8 cellular contexts compared by ENCODE assay signal in the genomic region with DNA sequence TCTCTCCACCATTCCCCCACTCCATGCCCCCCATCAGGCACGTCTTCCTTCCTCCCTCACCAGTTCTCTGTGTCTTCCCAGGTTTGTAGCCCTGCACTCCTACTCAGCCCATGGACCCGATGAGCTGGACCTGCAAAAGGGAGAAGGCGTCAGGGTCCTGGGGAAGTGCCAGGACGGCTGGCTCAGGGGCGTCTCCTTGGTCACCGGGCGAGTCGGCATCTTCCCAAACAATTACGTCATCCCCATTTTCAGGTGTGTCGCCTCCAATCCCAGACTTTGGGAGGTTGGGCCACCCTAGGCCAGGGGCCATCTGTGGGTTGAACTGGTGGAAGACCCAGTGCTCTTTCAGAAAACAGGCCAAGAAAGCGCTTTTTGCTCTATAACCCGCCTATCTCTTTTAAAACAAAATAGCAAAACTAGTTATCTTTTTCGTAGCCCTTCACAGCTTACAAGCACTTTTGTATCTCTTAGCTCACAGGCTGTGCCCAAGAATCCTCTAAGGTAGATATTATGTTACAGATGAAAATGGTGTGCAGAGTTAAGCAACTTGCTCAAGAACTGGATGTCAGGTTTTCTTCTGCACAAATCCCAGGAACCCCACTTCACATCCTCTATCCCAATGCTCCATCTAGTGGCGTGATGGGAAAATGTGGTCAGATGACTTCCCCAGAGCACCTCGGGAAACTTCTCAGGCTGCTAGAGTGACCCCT. TPM values are rescaled to one million over a fixed set of nuclear protein-coding genes. Genes with fewer than 3 reads are reported as not detected.
DNase-seq lines count a peak whose midpoint lies in the region; ATAC-seq and TF ChIP-seq lines count a peak whose summit lies in the region.

No MANE protein-coding gene starts in this region.

- H3K4me3 Mint-ChIP-seq in stimulated activated naive B cell treated with anti-CD40 and anti-IgM and Interleukin-4, amounts not matched to agents 10 μg/mL and 1 μg/mL and 100 μg/mL, for 72 hours = no peak overlapping the region

- no peak overlapping the region for H3K4me3 ChIP-seq in osteoblast (ENCODE audit: insufficient read depth, low read length)

- peak overlapping the region; percentile 74 for H2AFZ ChIP-seq in osteoblast (ENCODE audit: low read length)

- H4K20me1 ChIP-seq in osteoblast (ENCODE audit: insufficient read depth, low read length) = no peaks in the 10 kb centered on the region

- TF ChIP-seq CTCF in osteoblast (IDR thresholded peaks at IDR 0.05; ENCODE audit: extremely low read depth, low read depth, low read length) = peak; percentile 83

- H3K27me3 Mint-ChIP-seq in stimulated activated naive B cell treated with anti-CD40 and anti-IgM and Interleukin-4, amounts not matched to agents 10 μg/mL and 1 μg/mL and 100 μg/mL, for 72 hours = peaks cover 18 to 24% of the 10 kb centered on the region in 2 donors

- no peak overlapping the region for H3K27ac ChIP-seq in osteoblast (ENCODE audit: low read depth, low read length)

- H3K27ac Mint-ChIP-seq in stimulated activated naive B cell treated with anti-CD40 and anti-IgM and Interleukin-4, amounts not matched to agents 10 μg/mL and 1 μg/mL and 100 μg/mL, for 72 hours = no peak overlapping the region

- H3K4me2 ChIP-seq in osteoblast (ENCODE audit: insufficient read depth, low read length) = no peak overlapping the region

- no peaks in the 10 kb centered on the region for H3K9me3 ChIP-seq in osteoblast (ENCODE audit: low read depth, low read length)

- no peaks in the 10 kb centered on the region for H3K4me1 Mint-ChIP-seq in stimulated activated naive B cell treated with anti-CD40 and anti-IgM and Interleukin-4, amounts not matched to agents 10 μg/mL and 1 μg/mL and 100 μg/mL, for 72 hours

- H3K36me3 ChIP-seq in osteoblast (ENCODE audit: insufficient read depth, low read length) = no peaks in the 10 kb centered on the region

- peaks cover 10% of the 10 kb centered on the region for H3K4me1 ChIP-seq in osteoblast (ENCODE audit: insufficient read depth, low read length)

- H3K27me3 ChIP-seq in osteoblast (ENCODE audit: insufficient read depth, low read length) = no peaks in the 10 kb centered on the region

- DNase-seq in stimulated activated CD4-positive, alpha-beta T cell treated with anti-CD3 and anti-CD28 coated beads, Interleukin-2, amount 100 ng/mL, for 48 hours = peak; percentile 19 to 22
- no peak for DNase-seq in stimulated activated CD4-positive, alpha-beta T cell treated with anti-CD3 and anti-CD28 coated beads, Interleukin-4, amount 100 ng/mL, for 4 hours
- DNase-seq in NCI-H1092 treated with DMSO at 0.1 percent for 48 hours (lab: John Stamatoyannopoulos, UW) (peak; percentile 14), SKM-1 (lab: John Stamatoyannopoulos, UW; ENCODE audit: unreplicated experiment) (peak; percentile 59), fibroblast of the conjunctiva (ENCODE audit: low read depth) (peak; percentile 72), osteoblast (ENCODE audit: insufficient read length, low spot score, missing footprints) (peak; percentile 75)
- DNase-seq in stimulated activated naive B cell treated with anti-CD40 and anti-IgM and Interleukin-4, amounts not matched to agents 10 μg/mL and 1 μg/mL and 100 μg/mL, for 72 hours = no peak

- no peaks in the 10 kb centered on the region for H3K79me2 ChIP-seq in osteoblast (ENCODE audit: insufficient read depth, low read length)

- no peak for ATAC-seq in stimulated activated naive B cell treated with anti-CD40 and anti-IgM and Interleukin-4, amounts not matched to agents 10 μg/mL and 1 μg/mL and 100 μg/mL, for 72 hours (replicated peaks)
- no peak for ATAC-seq in HG02981 (IDR thresholded peaks at IDR 0.05; ENCODE audit: unreplicated experiment)

- no peaks in the 10 kb centered on the region for H3K36me3 Mint-ChIP-seq in stimulated activated naive B cell treated with anti-CD40 and anti-IgM and Interleukin-4, amounts not matched to agents 10 μg/mL and 1 μg/mL and 100 μg/mL, for 72 hours

- no peaks in the 10 kb centered on the region for H3K9me3 Mint-ChIP-seq in stimulated activated naive B cell treated with anti-CD40 and anti-IgM and Interleukin-4, amounts not matched to agents 10 μg/mL and 1 μg/mL and 100 μg/mL, for 72 hours

RNA-seq across cellular contexts. Expression of gene PLAC8L1, which starts 56.2 kb away (rescaled TPM):
- total RNA-seq in osteoblast = not detected in 2 replicates

Comparison
In these comparisons a context has a peak if more than half of its experiments do, and no peak if none do; other contexts are left out.
1. DNase-seq: peak in stimulated activated CD4-positive, alpha-beta T cell treated with anti-CD3 and anti-CD28 coated beads, Interleukin-2, amount 100 ng/mL, for 48 hours (2 of 2), NCI-H1092 treated with DMSO at 0.1 percent for 48 hours (single experiment), SKM-1 (single experiment), fibroblast of the conjunctiva (single experiment) and osteoblast (single experiment); none in stimulated activated CD4-positive, alpha-beta T cell treated with anti-CD3 and anti-CD28 coated beads, Interleukin-4, amount 100 ng/mL, for 4 hours (0 of 2) and stimulated activated naive B cell treated with anti-CD40 and anti-IgM and Interleukin-4, amounts not matched to agents 10 μg/mL and 1 μg/mL and 100 μg/mL, for 72 hours (single experiment).